Comparison of ENCODE assay signal across 10 cellular contexts in the genomic region with DNA sequence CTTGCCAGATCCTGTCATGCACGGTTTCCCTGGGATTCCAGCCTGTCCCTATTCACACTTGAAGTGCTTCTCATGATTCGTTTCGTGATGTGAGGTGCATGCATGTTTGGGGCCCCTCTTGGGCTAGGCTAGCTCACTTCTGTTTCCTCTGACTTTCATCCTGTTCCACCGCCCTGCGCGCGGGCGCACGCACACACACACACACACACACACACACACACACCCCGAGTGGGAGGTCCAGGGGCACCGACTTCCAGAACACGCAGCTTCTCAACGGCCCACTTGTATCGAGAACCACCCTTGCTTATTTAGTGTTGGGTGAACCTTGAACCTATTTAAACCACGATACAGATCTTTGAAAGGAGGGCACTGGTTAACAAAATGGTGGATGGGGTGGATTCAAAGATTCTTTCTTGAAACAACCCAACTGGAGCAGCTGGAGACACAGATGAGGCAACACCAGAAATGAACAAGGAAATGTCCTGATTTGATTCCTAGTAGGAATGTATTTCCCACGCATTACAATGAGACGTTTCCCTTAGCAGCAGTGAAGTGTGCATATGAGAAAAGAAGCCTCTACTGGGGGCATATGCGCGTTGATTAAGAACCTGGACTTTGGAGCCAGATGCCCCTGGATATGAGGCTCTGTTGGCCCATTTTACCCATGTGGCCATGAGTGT. TPM values are rescaled to one million over a fixed set of nuclear protein-coding genes. Genes with fewer than 3 reads are reported as not detected.
DNase-seq lines count a peak whose midpoint lies in the region; ATAC-seq lines count a peak whose summit lies in the region.
"Had no signal": no experiment of that assay in that cellular context is flagged by ENCODE, and none has a peak within 500 bp of the region (broad histone marks: within the 10 kb centered on the region; RNA-seq: fewer than 3 reads in every experiment).

No MANE protein-coding gene starts in this region.

- peak overlapping the region; percentile 33 for H3K27ac ChIP-seq in thymus (ENCODE audit: low read depth)
- H3K27ac ChIP-seq: A549 had no signal

- H3K4me3 Mint-ChIP-seq in activated T-helper 17 cell treated with anti-CD3 and anti-CD28 coated beads, Interleukin-2, amount 50 U/mL, for 72 hours: peak overlapping the region; percentile 82
- H3K4me3 Mint-ChIP-seq in memory B cell: peak overlapping the region; percentile 70

- H3K9me3 ChIP-seq in thymus (ENCODE audit: control insufficient read depth): no peaks in the 10 kb centered on the region
- H3K9me3 ChIP-seq: A549 had no signal

- no peaks in the 10 kb centered on the region for H3K9me3 Mint-ChIP-seq in activated T-helper 17 cell treated with anti-CD3 and anti-CD28 coated beads, Interleukin-2, amount 50 U/mL, for 72 hours
- H3K9me3 Mint-ChIP-seq in memory B cell: no peaks in the 10 kb centered on the region

- H3K27ac Mint-ChIP-seq in activated T-helper 17 cell treated with anti-CD3 and anti-CD28 coated beads, Interleukin-2, amount 50 U/mL, for 72 hours: peak overlapping the region; percentile 70
- peak overlapping the region; percentile 93 for H3K27ac Mint-ChIP-seq in memory B cell

- H3K27me3 ChIP-seq in thymus (ENCODE audit: control insufficient read depth, insufficient read depth): no peaks in the 10 kb centered on the region

- no peaks in the 10 kb centered on the region for H3K36me3 ChIP-seq in thymus (ENCODE audit: control insufficient read depth, insufficient read depth)

- H3K27me3 Mint-ChIP-seq in activated T-helper 17 cell treated with anti-CD3 and anti-CD28 coated beads, Interleukin-2, amount 50 U/mL, for 72 hours: no peaks in the 10 kb centered on the region
- H3K27me3 Mint-ChIP-seq in memory B cell: no peaks in the 10 kb centered on the region

- H3K4me1 Mint-ChIP-seq in activated T-helper 17 cell treated with anti-CD3 and anti-CD28 coated beads, Interleukin-2, amount 50 U/mL, for 72 hours: peaks cover 76% of the 10 kb centered on the region
- peaks cover 69% of the 10 kb centered on the region for H3K4me1 Mint-ChIP-seq in memory B cell

- peaks cover 81% of the 10 kb centered on the region for H3K36me3 Mint-ChIP-seq in activated T-helper 17 cell treated with anti-CD3 and anti-CD28 coated beads, Interleukin-2, amount 50 U/mL, for 72 hours (ENCODE audit: low read depth)
- peaks cover 2% of the 10 kb centered on the region for H3K36me3 Mint-ChIP-seq in memory B cell

- peaks cover 35% of the 10 kb centered on the region for H3K4me1 ChIP-seq in thymus (ENCODE audit: control insufficient read depth, insufficient read depth, low read length)

- no peak for DNase-seq in activated CD4-positive, CD25-positive, alpha-beta regulatory T cell treated with anti-CD3 and anti-CD28 coated beads, Interleukin-2, amount 50 U/mL, for 72 hours
- no peak for DNase-seq in memory B cell (ENCODE audit: low spot score in 2 of 2)
- DNase-seq: NCI-H146 had no signal

- no peak overlapping the region for H3K4me3 ChIP-seq in thymus (ENCODE audit: low read length)
- H3K4me3 ChIP-seq: A549 had no signal

- peak; percentile 25 to 36 for ATAC-seq in activated CD4-positive, CD25-positive, alpha-beta regulatory T cell treated with anti-CD3 and anti-CD28 coated beads, Interleukin-2, amount 50 U/mL, for 24 hours
- peak; percentile 39 for ATAC-seq in activated T-helper 17 cell treated with anti-CD3 and anti-CD28 coated beads, Interleukin-2, amount 50 U/mL, for 72 hours (replicated peaks)
- ATAC-seq in memory B cell (ENCODE audit: low read depth) (no peak), GM19455 (IDR thresholded peaks at IDR 0.05; ENCODE audit: unreplicated experiment) (no peak), GM18511 (IDR thresholded peaks at IDR 0.05; ENCODE audit: unreplicated experiment) (no peak), GM21381 (IDR thresholded peaks at IDR 0.05; ENCODE audit: unreplicated experiment) (no peak)
- ATAC-seq: A549 had no signal

- 38% methylated on average over 19 of the region's 19 CpGs for WGBS in thymus

RNA-seq across cellular contexts. Expression of a gene that starts 16.3 kb away (rescaled TPM):
- total RNA-seq in activated T-helper 17 cell treated with anti-CD3 and anti-CD28 coated beads, Interleukin-2, amount 50 U/mL, for 72 hours: 10 to 100 TPM; 31.3 to 39.2 TPM
- polyA plus RNA-seq in thymus: 17.8 TPM

Comparison
In these comparisons a context has a peak if more than half of its experiments do, and no peak if none do; other contexts are left out.
1. ATAC-seq: peak in activated CD4-positive, CD25-positive, alpha-beta regulatory T cell treated with anti-CD3 and anti-CD28 coated beads, Interleukin-2, amount 50 U/mL, for 24 hours (2 of 2) and activated T-helper 17 cell treated with anti-CD3 and anti-CD28 coated beads, Interleukin-2, amount 50 U/mL, for 72 hours (single experiment); none in memory B cell (single experiment), GM19455 (single experiment), GM18511 (single experiment) and GM21381 (single experiment).